16 cellular contexts compared by ENCODE assay signal in genomic region chr20:24629668-24630067, GRCh38.
DNase-seq lines count a peak whose midpoint lies in the region; ATAC-seq and TF ChIP-seq lines count a peak whose summit lies in the region.
"Had no signal": no experiment of that assay in that cellular context is flagged by ENCODE, and none has a peak within 500 bp of the region (broad histone marks: within the 10 kb centered on the region; RNA-seq: fewer than 3 reads in every experiment).

No MANE protein-coding gene starts in this region.

- no peaks in the 10 kb centered on the region for H4K20me1 ChIP-seq in PC-9 (ENCODE audit: insufficient read depth)

- no peak overlapping the region for H3K4me3 ChIP-seq in BE2C (ENCODE audit: low read depth, low read length)
- H3K4me3 ChIP-seq in PC-9 = no peak overlapping the region

- ATAC-seq in SK-N-SH treated with all-trans-retinoic acid at 6 μM for 48 hours = peak; percentile 72
- ATAC-seq: activated CD4-positive, CD25-positive, alpha-beta regulatory T cell treated with anti-CD3 and anti-CD28 coated beads, Interleukin-2, amount 50 U/mL, for 24 hours; Panc1 had no signal

- BruUV-seq in PC-9 (replicated peaks; lab: Mats Ljungman, UMichigan) = no TSS peak

- H3K36me3 ChIP-seq in BE2C (no peaks in the 10 kb centered on the region), PC-9 (ENCODE audit: low read depth) (no peaks in the 10 kb centered on the region)

- no peaks in the 10 kb centered on the region for H3F3A ChIP-seq in PC-9 (ENCODE audit: insufficient read depth, low read depth)

- H3K9me3 ChIP-seq in BE2C (no peaks in the 10 kb centered on the region), PC-9 (ENCODE audit: insufficient read depth, low read depth) (no peaks in the 10 kb centered on the region)

- CTCF ChIA-PET in PC-9 (lab: Charles Lee) = no interaction called here

- H3K4me2 ChIP-seq in PC-9 = no peak overlapping the region
- H3K4me2 ChIP-seq: KMS-11 had no signal

- no peaks in the 10 kb centered on the region for H3K79me2 ChIP-seq in PC-9 (ENCODE audit: low read depth)

- H3K27me3 ChIP-seq in BE2C (no peaks in the 10 kb centered on the region), PC-9 (ENCODE audit: insufficient read depth, low read depth) (no peaks in the 10 kb centered on the region)

- intact Hi-C loops in PC-9 (cut with micrococcal nuclease; ENCODE audit: unreplicated experiment) = no loop called here

- POLR2A ChIA-PET in PC-9 (lab: Charles Lee; ENCODE audit: unreplicated experiment) = no interaction called here

- H3K27ac ChIP-seq in PC-9 = no peak overlapping the region
- H3K27ac ChIP-seq: KMS-11 had no signal

- H3K9me2 ChIP-seq in PC-9 (ENCODE audit: insufficient read depth) = no peaks in the 10 kb centered on the region

- H3K4me1 ChIP-seq in BE2C (peaks cover 20% of the 10 kb centered on the region), PC-9 (replicated peaks; ENCODE audit: insufficient read depth) (peaks cover 11% of the 10 kb centered on the region)

- H2AFZ ChIP-seq in PC-9 = no peak overlapping the region

- TF ChIP-seq CTCF in BE2C (IDR thresholded peaks at IDR 0.05; ENCODE audit: low read depth, low read length) (no peak), PC-9 (conservative IDR thresholded peaks at IDR 0.05) (no peak)

- DNase-seq in BE2C (peak; percentile 75), GDM1 (lab: John Stamatoyannopoulos, UW) (peak; percentile 39), iris pigment epithelial cell (ENCODE audit: low read depth) (peak; percentile 21), dedifferentiated amniotic fluid mesenchymal stem cell (ENCODE audit: extremely low spot score) (no peak), OCI-M1 (lab: John Stamatoyannopoulos, UW) (no peak), PC-9 (no peak), GM19238 (ENCODE audit: insufficient read length, low spot score) (no peak)
- DNase-seq: DMS153; midbrain; NCI-H187 treated with DMSO at 0.1 percent for 48 hours; occipital lobe; stimulated activated CD4-positive, alpha-beta T cell treated with anti-CD3 and anti-CD28 coated beads, Interleukin-4, amount 100 ng/mL, for 4 hours had no signal

TF ChIP-seq in SK-N-SH treated with all-trans-retinoic acid at 6 μM for 48 hours, 23 proteins besides CTCF, POLR2A, EP300 and RAD21:
- no peak for TF ChIP-seq ARNTL (CRISPR knock-in tag; IDR thresholded peaks at IDR 0.05; ENCODE audit: borderline replicate concordance, low read depth)
- TF ChIP-seq ZC3H10 (CRISPR knock-in tag; IDR thresholded peaks at IDR 0.05) = no peak
- no peak for TF ChIP-seq ZNF565 (CRISPR knock-in tag; conservative IDR thresholded peaks at IDR 0.05; ENCODE audit: low read depth)
- TF ChIP-seq CSDC2 (CRISPR knock-in tag; IDR thresholded peaks at IDR 0.05) = no peak
- peak; percentile 32; the same call in 1 of the 2 replicates for TF ChIP-seq TCF4 (CRISPR knock-in tag; IDR thresholded peaks at IDR 0.05; ENCODE audit: borderline replicate concordance)
- TF ChIP-seq, protein P1, sequence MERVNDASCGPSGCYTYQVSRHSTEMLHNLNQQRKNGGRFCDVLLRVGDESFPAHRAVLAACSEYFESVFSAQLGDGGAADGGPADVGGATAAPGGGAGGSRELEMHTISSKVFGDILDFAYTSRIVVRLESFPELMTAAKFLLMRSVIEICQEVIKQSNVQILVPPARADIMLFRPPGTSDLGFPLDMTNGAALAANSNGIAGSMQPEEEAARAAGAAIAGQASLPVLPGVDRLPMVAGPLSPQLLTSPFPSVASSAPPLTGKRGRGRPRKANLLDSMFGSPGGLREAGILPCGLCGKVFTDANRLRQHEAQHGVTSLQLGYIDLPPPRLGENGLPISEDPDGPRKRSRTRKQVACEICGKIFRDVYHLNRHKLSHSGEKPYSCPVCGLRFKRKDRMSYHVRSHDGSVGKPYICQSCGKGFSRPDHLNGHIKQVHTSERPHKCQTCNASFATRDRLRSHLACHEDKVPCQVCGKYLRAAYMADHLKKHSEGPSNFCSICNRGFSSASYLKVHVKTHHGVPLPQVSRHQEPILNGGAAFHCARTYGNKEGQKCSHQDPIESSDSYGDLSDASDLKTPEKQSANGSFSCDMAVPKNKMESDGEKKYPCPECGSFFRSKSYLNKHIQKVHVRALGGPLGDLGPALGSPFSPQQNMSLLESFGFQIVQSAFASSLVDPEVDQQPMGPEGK (CRISPR knock-in tag; IDR thresholded peaks at IDR 0.05; ENCODE audit: borderline replicate concordance) = no peak
TF ChIP-seq in SK-N-SH treated with all-trans-retinoic acid at 6 μM for 48 hours: peak in this region for 1.

Comparison
In these comparisons a context has a peak if more than half of its experiments do, and no peak if none do; other contexts are left out.
1. DNase-seq: peak in BE2C (single experiment), GDM1 (single experiment) and iris pigment epithelial cell (single experiment); none in dedifferentiated amniotic fluid mesenchymal stem cell (single experiment), OCI-M1 (single experiment), PC-9 (0 of 2) and GM19238 (single experiment).